ENCODE assay signal across 28 cellular contexts in the genomic region with DNA sequence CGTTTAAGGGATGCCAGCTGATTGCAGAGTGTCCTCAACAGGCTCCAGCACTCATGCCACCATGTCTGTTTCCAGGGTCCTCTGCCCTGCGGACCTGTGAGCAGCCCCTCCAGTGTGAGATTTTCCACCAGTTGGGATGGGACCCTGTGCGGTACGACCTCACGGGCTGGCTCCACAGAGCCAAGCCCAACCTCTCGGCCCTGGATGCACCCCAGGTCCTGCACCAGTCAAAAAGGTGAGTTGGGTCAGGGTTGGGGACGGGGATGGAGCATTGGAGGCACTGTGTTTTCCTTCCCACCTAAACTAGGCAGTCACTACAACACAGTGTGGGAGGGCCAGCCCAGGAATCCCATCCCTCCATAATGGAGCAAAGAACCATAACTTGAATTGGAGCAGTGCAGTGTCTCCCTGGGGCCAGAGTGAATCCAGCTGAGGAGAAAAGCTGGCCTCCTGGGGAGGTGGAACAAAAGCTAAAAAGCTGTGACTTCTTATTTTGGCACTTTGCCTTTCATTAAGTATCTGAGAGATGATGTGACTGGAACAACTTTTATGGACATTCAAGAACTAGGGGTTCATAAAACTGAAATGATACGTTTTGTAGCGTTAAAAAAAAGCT.
"Had no signal": no experiment of that assay in that cellular context is flagged by ENCODE, and none has a peak within 500 bp of the region (broad histone marks: within the 10 kb centered on the region; RNA-seq: fewer than 3 reads in every experiment).

No MANE protein-coding gene starts in this region.

- H3K9me3 ChIP-seq: ascending aorta, esophagus squamous epithelium, left ventricle myocardium inferior, pancreas, prostate gland, suprapubic skin, tibial artery, upper lobe of right lung had no signal

- H3K27ac ChIP-seq: ascending aorta, esophagus squamous epithelium, left ventricle myocardium inferior, pancreas, prostate gland, skin epidermis, suprapubic skin, tibial artery, upper lobe of right lung had no signal

- ATAC-seq: pancreas; sciatic nerve; stimulated activated memory B cell treated with anti-CD40 and anti-IgM and Interleukin-4, amounts not matched to agents 10 μg/mL and 1 μg/mL and 100 μg/mL, for 72 hours; T-helper 17 cell; upper lobe of right lung had no signal

- DNase-seq: activated CD4-positive, alpha-beta memory T cell treated with anti-CD3 and anti-CD28 coated beads, Interleukin-2, amount 10 ng/mL, durations not matched to agents 7 days and 5 days; activated CD4-positive, alpha-beta T cell treated with anti-CD3 and anti-CD28 coated beads, Interleukin-2, amount 10 ng/mL, durations not matched to agents 24 days and 14 days; activated CD4-positive, CD25-positive, alpha-beta regulatory T cell treated with anti-CD3 and anti-CD28 coated beads, Interleukin-2, amount 50 U/mL, for 72 hours; activated CD8-positive, alpha-beta memory T cell treated with anti-CD3 and anti-CD28 coated beads, Interleukin-2, amount 50 U/mL, for 48 hours; activated gamma-delta T cell; activated naive CD4-positive, alpha-beta T cell treated with anti-CD3 and anti-CD28 coated beads, Interleukin-2, amount 10 ng/mL, durations not matched to agents 7 days and 5 days; activated naive CD8-positive, alpha-beta T cell treated with anti-CD3 and anti-CD28 coated beads, Interleukin-2, amount 10 ng/mL, durations not matched to agents 7 days and 5 days; activated T-cell treated with anti-CD3 and anti-CD28 coated beads, Interleukin-2, amount 50 U/mL, for 24 hours; cortex of kidney; endodermal cell; esophagus squamous epithelium; foreskin melanocyte; left ventricle myocardium inferior; pancreas; retina; stimulated activated CD4-positive, alpha-beta T cell treated with anti-CD3 and anti-CD28 coated beads, Interleukin-4, amount 100 ng/mL, for 4 hours; stimulated activated CD8-positive, alpha-beta memory T cell treated with anti-CD3 and anti-CD28 coated beads, Interleukin-4, amount 100 ng/mL, for 48 hours; T-helper 17 cell; T1000; tibial artery; upper lobe of right lung had no signal

- H3K4me3 ChIP-seq: ascending aorta, esophagus squamous epithelium, left ventricle myocardium inferior, lung, pancreas, prostate gland, skin epidermis, suprapubic skin, tibial artery, upper lobe of right lung had no signal

- H3K36me3 ChIP-seq: esophagus squamous epithelium, pancreas, prostate gland, suprapubic skin, tibial artery, upper lobe of right lung had no signal

- H3K4me1 ChIP-seq: ascending aorta, esophagus squamous epithelium, pancreas, prostate gland, suprapubic skin, tibial artery, upper lobe of right lung had no signal

- H3K27me3 ChIP-seq: ascending aorta, pancreas, tibial artery had no signal
